ENCODE assay signal across 11 cellular contexts in the genomic region with DNA sequence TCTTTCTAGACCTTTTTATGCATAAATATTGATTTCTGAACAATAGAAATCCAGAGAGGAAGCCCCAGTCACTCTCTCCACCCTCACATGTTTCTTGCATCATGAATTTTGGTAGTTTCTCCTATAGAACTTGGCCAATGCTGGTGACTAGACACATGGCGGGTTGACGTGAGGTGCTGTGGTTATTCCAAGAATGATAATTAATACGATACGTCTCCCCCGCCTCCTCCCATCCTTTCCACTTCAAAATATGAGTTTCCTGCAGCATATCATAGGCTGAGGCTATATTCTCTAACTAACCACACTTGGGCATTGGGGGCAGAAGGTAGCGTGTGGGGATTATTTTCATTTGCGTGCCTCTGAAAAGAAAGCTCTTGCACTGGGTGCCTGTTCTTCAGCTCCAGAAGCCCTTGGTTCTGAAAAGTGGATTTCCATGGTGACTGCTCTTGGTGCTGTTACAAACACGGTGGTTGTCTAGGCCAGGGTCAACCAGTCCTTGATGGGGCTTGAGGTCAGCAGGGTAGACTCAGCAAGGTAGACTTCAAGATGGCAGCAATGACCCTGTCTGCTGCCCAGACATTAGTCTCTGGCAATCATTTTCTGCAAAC. TPM values are rescaled to one million over a fixed set of nuclear protein-coding genes. Genes with fewer than 3 reads are reported as not detected.
DNase-seq lines count a peak whose midpoint lies in the region; TF ChIP-seq lines count a peak whose summit lies in the region.
"Had no signal": no experiment of that assay in that cellular context is flagged by ENCODE, and none has a peak within 500 bp of the region (broad histone marks: within the 10 kb centered on the region; RNA-seq: fewer than 3 reads in every experiment).

No MANE protein-coding gene starts in this region.

- TF ChIP-seq CTCF in RWPE1 (conservative IDR thresholded peaks at IDR 0.05; ENCODE audit: low read depth) (no peak), fibroblast of mammary gland (conservative IDR thresholded peaks at IDR 0.05; ENCODE audit: control insufficient read depth, insufficient read depth, low read depth, low read length) (no peak), SK-N-SH (IDR thresholded peaks at IDR 0.05) (no peak)

- no peak for TF ChIP-seq EP300 in SK-N-SH (IDR thresholded peaks at IDR 0.05; ENCODE audit: borderline replicate concordance in 1 of 2, low read depth in 1 of 2, low read length in 1 of 2)

- H3K4me3 ChIP-seq in fibroblast of mammary gland (ENCODE audit: control insufficient read depth, low read depth, low read length) = no peak overlapping the region
- no peak overlapping the region for H3K4me3 ChIP-seq in SK-N-SH (ENCODE audit: low read depth in 2 of 2, low read length in 1 of 2)
- H3K4me3 ChIP-seq: mucosa of descending colon had no signal

- H4K20me1 ChIP-seq in SK-N-SH (ENCODE audit: insufficient read depth) = no peaks in the 10 kb centered on the region

- H3K9me2 ChIP-seq in SK-N-SH = no peaks in the 10 kb centered on the region

- no peak for TF ChIP-seq RAD21 in SK-N-SH (IDR thresholded peaks at IDR 0.05; ENCODE audit: low read length)

- CTCF ChIA-PET in RWPE1 (lab: Yijun Ruan, JAX) (interaction anchor here (0.6 kb wide), 1 partner anchor 8 kb away, joined by 3 read pairs; no protein-coding TSS in a partner anchor), SK-N-SH (lab: Yijun Ruan, JAX) (no interaction called here)

- H3K36me3 ChIP-seq in SK-N-SH (replicated peaks in 1 of 2; ENCODE audit: control insufficient read depth in 1 of 2, insufficient read depth in 2 of 2, low read length in 1 of 2) = no peaks in the 10 kb centered on the region

- H3K4me2 ChIP-seq in SK-N-SH = no peak overlapping the region

- H2AFZ ChIP-seq in SK-N-SH (ENCODE audit: low read depth) = no peak overlapping the region

- H3K9me3 ChIP-seq in SK-N-SH = no peaks in the 10 kb centered on the region
- H3K9me3 ChIP-seq: mucosa of descending colon had no signal

- H3K79me2 ChIP-seq in SK-N-SH (ENCODE audit: insufficient read depth) = no peaks in the 10 kb centered on the region

- no peak overlapping the region for H3K9ac ChIP-seq in SK-N-SH

- H3K27me3 ChIP-seq in SK-N-SH (ENCODE audit: insufficient read depth) = no peaks in the 10 kb centered on the region

- POLR2A ChIA-PET in RWPE1 (lab: Yijun Ruan, JAX; ENCODE audit: low non-redundant PET) (no interaction called here), SK-N-SH (lab: Yijun Ruan, JAX) (no interaction called here)

- WGBS in SK-N-SH (ENCODE audit: low lambda C conversion rate) = 85% methylated on average over 8 of the region's 8 CpGs

- intact Hi-C loops in head of caudate nucleus (cut with DNase I) = no loop called here

- no peaks in the 10 kb centered on the region for H3F3A ChIP-seq in SK-N-SH (replicated peaks; ENCODE audit: insufficient read depth)

- DNase-seq in RWPE1 (ENCODE audit: low spot score) (no peak), activated T-cell treated with anti-CD3 and anti-CD28 coated beads for 4 hours (peak; percentile 46), fibroblast of mammary gland (ENCODE audit: low read depth) (peak; percentile 22), SK-N-SH (no peak), DMS153 (lab: John Stamatoyannopoulos, UW) (no peak), head of caudate nucleus (no peak), SK-N-DZ (ENCODE audit: low spot score) (no peak)
- DNase-seq in stimulated activated CD8-positive, alpha-beta memory T cell treated with anti-CD3 and anti-CD28 coated beads, Interleukin-2, amount 100 ng/mL, for 48 hours (ENCODE audit: low read depth in 2 of 2) = peak; percentile 30 to 33
- DNase-seq: foreskin fibroblast, KG1, mucosa of descending colon had no signal

- no peaks in the 10 kb centered on the region; a peak in 2 of 4 replicates for H3K4me1 ChIP-seq in SK-N-SH (ENCODE audit: control insufficient read depth in 1 of 2, insufficient read depth in 2 of 2, low read depth in 1 of 2, low read length in 1 of 2)

- H3K27ac ChIP-seq in RWPE1 (peak overlapping the region; percentile 60), SK-N-SH (ENCODE audit: low read depth in 2 of 2, low read length in 1 of 2) (no peak overlapping the region)

TF ChIP-seq in SK-N-SH, 30 proteins besides CTCF, POLR2A, EP300 and RAD21:
- no peak for TF ChIP-seq POLR2AphosphoS5 (IDR thresholded peaks at IDR 0.05; ENCODE audit: low read depth, low read length)
- TF ChIP-seq NRF1 (IDR thresholded peaks at IDR 0.05; ENCODE audit: low read depth, low read length) = no peak
- TF ChIP-seq RCOR1 (IDR thresholded peaks at IDR 0.05; ENCODE audit: low read length) = no peak
- TF ChIP-seq JUND (IDR thresholded peaks at IDR 0.05) = no peak
- no peak for TF ChIP-seq TEAD4 (IDR thresholded peaks at IDR 0.05; ENCODE audit: borderline replicate concordance, insufficient read depth)
- no peak for TF ChIP-seq RFX5 (IDR thresholded peaks at IDR 0.05; ENCODE audit: low read length)
- TF ChIP-seq FOXJ3 (CRISPR knock-in tag; IDR thresholded peaks at IDR 0.05) = no peak
- no peak for TF ChIP-seq MXI1 (IDR thresholded peaks at IDR 0.05; ENCODE audit: low read depth, low read length)
- no peak for TF ChIP-seq EZH2phosphoT487 (IDR thresholded peaks at IDR 0.05; ENCODE audit: borderline replicate concordance, low read depth)
- TF ChIP-seq, protein P1, sequence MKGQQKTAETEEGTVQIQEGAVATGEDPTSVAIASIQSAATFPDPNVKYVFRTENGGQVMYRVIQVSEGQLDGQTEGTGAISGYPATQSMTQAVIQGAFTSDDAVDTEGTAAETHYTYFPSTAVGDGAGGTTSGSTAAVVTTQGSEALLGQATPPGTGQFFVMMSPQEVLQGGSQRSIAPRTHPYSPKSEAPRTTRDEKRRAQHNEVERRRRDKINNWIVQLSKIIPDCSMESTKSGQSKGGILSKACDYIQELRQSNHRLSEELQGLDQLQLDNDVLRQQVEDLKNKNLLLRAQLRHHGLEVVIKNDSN (IDR thresholded peaks at IDR 0.05; ENCODE audit: borderline replicate concordance, low read depth) = no peak
- TF ChIP-seq, protein P2, sequence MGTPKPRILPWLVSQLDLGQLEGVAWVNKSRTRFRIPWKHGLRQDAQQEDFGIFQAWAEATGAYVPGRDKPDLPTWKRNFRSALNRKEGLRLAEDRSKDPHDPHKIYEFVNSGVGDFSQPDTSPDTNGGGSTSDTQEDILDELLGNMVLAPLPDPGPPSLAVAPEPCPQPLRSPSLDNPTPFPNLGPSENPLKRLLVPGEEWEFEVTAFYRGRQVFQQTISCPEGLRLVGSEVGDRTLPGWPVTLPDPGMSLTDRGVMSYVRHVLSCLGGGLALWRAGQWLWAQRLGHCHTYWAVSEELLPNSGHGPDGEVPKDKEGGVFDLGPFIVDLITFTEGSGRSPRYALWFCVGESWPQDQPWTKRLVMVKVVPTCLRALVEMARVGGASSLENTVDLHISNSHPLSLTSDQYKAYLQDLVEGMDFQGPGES (IDR thresholded peaks at IDR 0.05; ENCODE audit: low read depth, low read length) = no peak
- TF ChIP-seq, protein P3, sequence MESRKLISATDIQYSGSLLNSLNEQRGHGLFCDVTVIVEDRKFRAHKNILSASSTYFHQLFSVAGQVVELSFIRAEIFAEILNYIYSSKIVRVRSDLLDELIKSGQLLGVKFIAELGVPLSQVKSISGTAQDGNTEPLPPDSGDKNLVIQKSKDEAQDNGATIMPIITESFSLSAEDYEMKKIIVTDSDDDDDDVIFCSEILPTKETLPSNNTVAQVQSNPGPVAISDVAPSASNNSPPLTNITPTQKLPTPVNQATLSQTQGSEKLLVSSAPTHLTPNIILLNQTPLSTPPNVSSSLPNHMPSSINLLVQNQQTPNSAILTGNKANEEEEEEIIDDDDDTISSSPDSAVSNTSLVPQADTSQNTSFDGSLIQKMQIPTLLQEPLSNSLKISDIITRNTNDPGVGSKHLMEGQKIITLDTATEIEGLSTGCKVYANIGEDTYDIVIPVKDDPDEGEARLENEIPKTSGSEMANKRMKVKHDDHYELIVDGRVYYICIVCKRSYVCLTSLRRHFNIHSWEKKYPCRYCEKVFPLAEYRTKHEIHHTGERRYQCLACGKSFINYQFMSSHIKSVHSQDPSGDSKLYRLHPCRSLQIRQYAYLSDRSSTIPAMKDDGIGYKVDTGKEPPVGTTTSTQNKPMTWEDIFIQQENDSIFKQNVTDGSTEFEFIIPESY (IDR thresholded peaks at IDR 0.05; ENCODE audit: borderline replicate concordance, low read depth) = no peak
- TF ChIP-seq, protein P4, sequence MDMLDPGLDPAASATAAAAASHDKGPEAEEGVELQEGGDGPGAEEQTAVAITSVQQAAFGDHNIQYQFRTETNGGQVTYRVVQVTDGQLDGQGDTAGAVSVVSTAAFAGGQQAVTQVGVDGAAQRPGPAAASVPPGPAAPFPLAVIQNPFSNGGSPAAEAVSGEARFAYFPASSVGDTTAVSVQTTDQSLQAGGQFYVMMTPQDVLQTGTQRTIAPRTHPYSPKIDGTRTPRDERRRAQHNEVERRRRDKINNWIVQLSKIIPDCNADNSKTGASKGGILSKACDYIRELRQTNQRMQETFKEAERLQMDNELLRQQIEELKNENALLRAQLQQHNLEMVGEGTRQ (IDR thresholded peaks at IDR 0.05; ENCODE audit: borderline replicate concordance, low read depth, low read length) = no peak
- TF ChIP-seq SIN3A (IDR thresholded peaks at IDR 0.05; ENCODE audit: borderline replicate concordance, low read depth, low read length) = no peak
- no peak for TF ChIP-seq TAF1 (IDR thresholded peaks at IDR 0.05; ENCODE audit: borderline replicate concordance, low read depth, low read length)

RNA-seq across cellular contexts. Expression of a gene that starts 5.3 kb away (rescaled TPM):
- 0.03 and 0.10 TPM in 2 replicates for polyA plus RNA-seq in SK-N-SH (2012; rRNA removed)
- polyA plus RNA-seq in SK-N-SH (2012; cell fraction: cytosol; rRNA removed) = 0.07 and 0.12 TPM in 2 replicates
- 0.12 TPM in 1 of 2 replicates, not detected in the other for polyA plus RNA-seq in SK-N-SH (2012; cell fraction: nucleus; rRNA removed)
- not detected in 2 replicates for polyA plus RNA-seq in SK-N-DZ (2014; cell fraction: cytosol; rRNA removed)
- polyA plus RNA-seq in SK-N-DZ (2014; cell fraction: nucleus; rRNA removed) = not detected in 2 replicates

Comparison
In these comparisons a context has a peak if more than half of its experiments do, and no peak if none do; other contexts are left out.
1. DNase-seq: peak in activated T-cell treated with anti-CD3 and anti-CD28 coated beads for 4 hours (single experiment), fibroblast of mammary gland (single experiment) and stimulated activated CD8-positive, alpha-beta memory T cell treated with anti-CD3 and anti-CD28 coated beads, Interleukin-2, amount 100 ng/mL, for 48 hours (2 of 2); none in RWPE1 (single experiment), SK-N-SH (single experiment), DMS153 (single experiment), head of caudate nucleus (0 of 42) and SK-N-DZ (single experiment).